28 cellular contexts compared by ENCODE assay signal in the genomic region with DNA sequence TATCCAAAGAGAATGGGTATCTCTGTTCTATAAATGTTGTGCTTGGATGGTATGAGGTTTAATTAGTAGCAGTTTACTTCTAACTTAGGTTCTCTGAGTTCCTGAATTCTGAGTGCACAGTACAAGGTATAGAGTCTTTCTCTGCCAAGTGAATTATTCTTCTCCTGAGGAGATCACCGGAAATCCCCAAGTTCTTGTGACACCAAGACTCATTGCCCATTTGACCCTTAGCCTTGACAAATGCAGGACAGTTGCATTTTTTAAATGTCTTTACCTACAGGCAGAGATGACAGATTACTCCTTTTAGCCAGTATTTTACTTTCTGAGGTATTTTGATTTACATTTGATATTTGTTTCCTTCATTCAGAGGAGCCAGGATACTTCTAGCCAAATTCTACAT.
"Had no signal": no experiment of that assay in that cellular context is flagged by ENCODE, and none has a peak within 500 bp of the region (broad histone marks: within the 10 kb centered on the region; RNA-seq: fewer than 3 reads in every experiment).

No MANE protein-coding gene starts in this region.

- DNase-seq: hypothalamus; immature natural killer cell; kidney; left ventricle myocardium inferior; mesendoderm; naive B cell; natural killer cell; nephron progenitor cell; ovary; retina; right cardiac atrium; stimulated activated CD4-positive, alpha-beta T cell treated with anti-CD3 and anti-CD28 coated beads, Interleukin-12 subunit alpha, Interleukin-12 subunit beta, amount 100 ng/mL, for 4 hours; stimulated activated CD4-positive, alpha-beta T cell treated with anti-CD3 and anti-CD28 coated beads, Interleukin-15, amount 100 ng/mL, for 24 hours; stimulated activated CD4-positive, alpha-beta T cell treated with anti-CD3 and anti-CD28 coated beads, Interleukin-2, amount 100 ng/mL, for 24 hours; stimulated activated CD4-positive, alpha-beta T cell treated with anti-CD3 and anti-CD28 coated beads, Interleukin-4, amount 100 ng/mL, for 24 hours; stimulated activated naive CD4-positive, alpha-beta T cell; substantia nigra; uterus had no signal

- H3K27ac ChIP-seq: left ventricle myocardium inferior, neural progenitor cell, ovary, skin epidermis, uterus had no signal

- H3K4me1 ChIP-seq: left ventricle myocardium inferior, neural progenitor cell, uterus had no signal

- H3K9ac ChIP-seq: neural progenitor cell had no signal

- H2AFZ ChIP-seq: neural progenitor cell had no signal

- H3K4me1 Mint-ChIP-seq: naive B cell, natural killer cell, nephron progenitor cell, neural progenitor cell had no signal

- H3K27ac Mint-ChIP-seq: immature natural killer cell; mesothelial cell of epicardium; naive B cell; natural killer cell; nephron progenitor cell; neural progenitor cell; progenitor cell of endocrine pancreas; stimulated activated effector memory CD8-positive, alpha-beta T cell treated with anti-CD3 and anti-CD28 coated beads, Interleukin-12 subunit alpha, Interleukin-12 subunit beta, amount 100 ng/mL, for 72 hours; stimulated activated naive CD8-positive, alpha-beta T cell treated with anti-CD3 and anti-CD28 coated beads, Interleukin-15, Interleukin-2, amounts not matched to agents 100 ng/mL and 50 ng/mL, for 24 hours; type B pancreatic cell had no signal

- ATAC-seq: natural killer cell; right cardiac atrium; sciatic nerve; stimulated activated effector memory CD8-positive, alpha-beta T cell treated with anti-CD3 and anti-CD28 coated beads, Interleukin-12 subunit alpha, Interleukin-12 subunit beta, amount 100 ng/mL, for 72 hours had no signal

- H3K36me3 Mint-ChIP-seq: immature natural killer cell; mesothelial cell of epicardium; naive B cell; natural killer cell; neural progenitor cell; stimulated activated effector memory CD8-positive, alpha-beta T cell treated with anti-CD3 and anti-CD28 coated beads, Interleukin-12 subunit alpha, Interleukin-12 subunit beta, amount 100 ng/mL, for 72 hours had no signal

- H3K36me3 ChIP-seq: neural progenitor cell, ovary, uterus had no signal

- H3K4me2 ChIP-seq: neural progenitor cell had no signal

- H3K27me3 Mint-ChIP-seq: progenitor cell of endocrine pancreas, type B pancreatic cell had no signal

- H3K27me3 ChIP-seq: neural progenitor cell, ovary, uterus had no signal

- H3K9me3 Mint-ChIP-seq: natural killer cell; stimulated activated effector memory CD8-positive, alpha-beta T cell treated with anti-CD3 and anti-CD28 coated beads, Interleukin-12 subunit alpha, Interleukin-12 subunit beta, amount 100 ng/mL, for 72 hours; stimulated activated naive CD8-positive, alpha-beta T cell treated with anti-CD3 and anti-CD28 coated beads, Interleukin-15, Interleukin-2, amounts not matched to agents 100 ng/mL and 50 ng/mL, for 24 hours had no signal

- H3K4me3 Mint-ChIP-seq: immature natural killer cell; mesothelial cell of epicardium; naive B cell; natural killer cell; nephron progenitor cell; neural progenitor cell; stimulated activated effector memory CD8-positive, alpha-beta T cell treated with anti-CD3 and anti-CD28 coated beads, Interleukin-12 subunit alpha, Interleukin-12 subunit beta, amount 100 ng/mL, for 72 hours; stimulated activated naive CD8-positive, alpha-beta T cell treated with anti-CD3 and anti-CD28 coated beads, Interleukin-15, Interleukin-2, amounts not matched to agents 100 ng/mL and 50 ng/mL, for 24 hours; type B pancreatic cell had no signal

- FAIRE-seq: islet of Langerhans, kidney had no signal

- H3K4me3 ChIP-seq: left ventricle myocardium inferior, lung, neural progenitor cell, ovary, skin epidermis, uterus had no signal

- H3K9me3 ChIP-seq: left ventricle myocardium inferior, ovary, uterus had no signal
